9 cellular contexts compared by ENCODE assay signal in the genomic region with DNA sequence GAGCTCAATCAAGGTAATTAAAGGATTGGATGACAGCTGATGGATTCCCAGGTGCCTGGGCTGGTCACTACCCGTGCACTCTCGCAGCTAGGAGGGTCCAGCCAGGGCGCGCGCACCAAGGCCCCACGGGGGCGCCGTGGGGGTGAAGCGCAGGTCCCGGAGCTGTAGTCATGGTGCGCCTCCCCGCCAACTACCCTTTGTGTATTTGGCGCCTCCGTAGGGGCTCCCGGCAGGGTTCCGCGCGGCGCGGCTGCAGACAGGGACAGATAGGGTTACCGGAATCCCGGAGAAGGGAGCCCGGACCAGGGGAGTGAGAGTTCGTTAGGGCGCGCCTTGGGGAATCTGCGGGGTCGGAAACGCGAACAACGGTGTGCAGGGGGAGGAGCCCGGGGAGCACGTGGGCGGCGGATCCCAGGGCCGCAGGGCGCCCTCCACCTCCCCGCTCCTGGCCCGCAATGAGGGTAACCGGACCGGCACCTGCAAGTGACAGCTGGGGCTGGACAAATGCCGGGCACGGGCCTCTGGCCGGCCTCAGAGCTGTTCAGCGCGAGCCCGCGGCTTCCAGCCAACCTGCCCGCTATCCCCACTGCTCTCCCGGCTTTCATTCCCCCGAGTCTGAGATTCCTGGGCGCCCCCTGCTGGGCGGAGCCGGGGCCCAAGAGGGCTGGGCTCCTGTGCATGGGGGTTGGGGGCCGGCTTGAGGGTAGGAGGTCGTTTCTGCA. TPM values are rescaled to one million over a fixed set of nuclear protein-coding genes. Genes with fewer than 3 reads are reported as not detected.
DNase-seq lines count a peak whose midpoint lies in the region; ATAC-seq and TF ChIP-seq lines count a peak whose summit lies in the region.
"Had no signal": no experiment of that assay in that cellular context is flagged by ENCODE, and none has a peak within 500 bp of the region (broad histone marks: within the 10 kb centered on the region; RNA-seq: fewer than 3 reads in every experiment).

No MANE protein-coding gene starts in this region.

- peak overlapping the region; percentile 80 for H3K4me3 Mint-ChIP-seq in activated CD4-positive, alpha-beta T cell treated with anti-CD3 and anti-CD28 coated beads for 36 hours

- CTCF ChIA-PET in activated CD4-positive, alpha-beta T cell treated with anti-CD3 and anti-CD28 coated beads for 36 hours (lab: Charles Lee) = interaction anchor here (0.6 to 2.0 kb wide), 16 partner anchors 9 to 117 kb away, joined by 3 to 13 read pairs (median 4); partner anchors contain the start of genes HNRNPM and MARCHF2

- ATAC-seq in activated CD4-positive, alpha-beta T cell treated with anti-CD3 and anti-CD28 coated beads for 36 hours = peak; percentile 79
- no peak for ATAC-seq in GM18873 (IDR thresholded peaks at IDR 0.05; ENCODE audit: low FRiP score, unreplicated experiment)

- H3K27me3 ChIP-seq in colonic mucosa = no peaks in the 10 kb centered on the region

- no peaks in the 10 kb centered on the region for H3K36me3 Mint-ChIP-seq in activated CD4-positive, alpha-beta T cell treated with anti-CD3 and anti-CD28 coated beads for 36 hours (ENCODE audit: low read depth)

- POLR2A ChIA-PET in activated CD4-positive, alpha-beta T cell treated with anti-CD3 and anti-CD28 coated beads for 36 hours (lab: Charles Lee) = interaction anchor here (0.5 to 1.0 kb wide), 5 partner anchors 8 to 73 kb away, joined by 3 to 5 read pairs (median 4); partner anchors contain the start of gene ZNF414

- no peak overlapping the region for H3K27ac ChIP-seq in colonic mucosa
- H3K27ac ChIP-seq: epithelial cell of prostate had no signal

- H3K9me3 ChIP-seq in colonic mucosa = no peaks in the 10 kb centered on the region

- H3K27me3 Mint-ChIP-seq in activated CD4-positive, alpha-beta T cell treated with anti-CD3 and anti-CD28 coated beads for 36 hours = no peaks in the 10 kb centered on the region

- H3K4me3 ChIP-seq in colonic mucosa = peak overlapping the region; percentile 58

- DNase-seq in COLO668 (lab: John Stamatoyannopoulos, UW; ENCODE audit: unreplicated experiment) = peak; percentile 75
- DNase-seq in H4 (ENCODE audit: low spot score) = peak; percentile 53
- peak; percentile 80 for DNase-seq in NCI-H2196 treated with DMSO at 0.1 percent for 48 hours (lab: John Stamatoyannopoulos, UW; ENCODE audit: unreplicated experiment)
- peak; percentile 87 for DNase-seq in activated CD4-positive, alpha-beta T cell treated with anti-CD3 and anti-CD28 coated beads for 36 hours
- DNase-seq in colonic mucosa = peak; percentile 85
- DNase-seq in left kidney (ENCODE audit: low read depth, low spot score) = peak; percentile 95
- peak; percentile 84 for DNase-seq in stimulated activated CD4-positive, alpha-beta T cell treated with anti-CD3 and anti-CD28 coated beads, Interleukin-2, amount 100 ng/mL, for 24 hours

- intact Hi-C loops in activated CD4-positive, alpha-beta T cell treated with anti-CD3 and anti-CD28 coated beads for 36 hours (cut with DNase I, micrococcal nuclease) = loop anchor here (1.0 to 10.0 kb wide), 4 partner anchors 62 to 152 kb away; partner anchors contain the start of genes HNRNPM (in 1 of the 2) and MARCHF2 (in 1 of the 2)
- intact Hi-C loops in colonic mucosa (cut with DNase I) = loop anchor here (5.0 kb wide), 1 partner anchor 154 kb away; no protein-coding TSS in a partner anchor

- H3K27ac Mint-ChIP-seq in activated CD4-positive, alpha-beta T cell treated with anti-CD3 and anti-CD28 coated beads for 36 hours = peak overlapping the region; percentile 80

- H3K9me3 Mint-ChIP-seq in activated CD4-positive, alpha-beta T cell treated with anti-CD3 and anti-CD28 coated beads for 36 hours (ENCODE audit: low read depth) = no peaks in the 10 kb centered on the region

- H3K4me1 Mint-ChIP-seq in activated CD4-positive, alpha-beta T cell treated with anti-CD3 and anti-CD28 coated beads for 36 hours = peaks cover 18% of the 10 kb centered on the region

- peak overlapping the region; percentile 53 to 61 for H3K9ac ChIP-seq in colonic mucosa (ENCODE audit: low read depth in 2 of 2, low read length in 2 of 2)

- no peaks in the 10 kb centered on the region for H3K36me3 ChIP-seq in colonic mucosa

- peak; percentile 70 for TF ChIP-seq CTCF in colonic mucosa (IDR thresholded peaks at IDR 0.05)

- H3K4me1 ChIP-seq in colonic mucosa = no peaks in the 10 kb centered on the region

RNA-seq across cellular contexts. Expression of gene PRAM1, which starts 3.4 kb away (rescaled TPM):
- total RNA-seq in H4 (2014; rRNA removed; shearing (Covaris generic)) = not detected in 2 replicates
- 1 to 10 TPM in 1 of 2 experiments, under 1 TPM in 1; 0.90 to 1.1 TPM for total RNA-seq in activated CD4-positive, alpha-beta T cell treated with anti-CD3 and anti-CD28 coated beads for 36 hours
- total RNA-seq in colonic mucosa = under 1 TPM; 0.49 to 0.96 TPM

RNA-seq across cellular contexts. Expression of gene ZNF414, which starts 8.1 kb away (rescaled TPM):
- 7.0 and 9.3 TPM in 2 replicates for total RNA-seq in H4 (2014; rRNA removed; shearing (Covaris generic))
- 10 to 100 TPM; 21.0 to 23.7 TPM for total RNA-seq in activated CD4-positive, alpha-beta T cell treated with anti-CD3 and anti-CD28 coated beads for 36 hours
- total RNA-seq in colonic mucosa = 10 to 100 TPM; 19.5 to 31.9 TPM
